ENCODE assay signal across 12 cellular contexts in the genomic region with DNA sequence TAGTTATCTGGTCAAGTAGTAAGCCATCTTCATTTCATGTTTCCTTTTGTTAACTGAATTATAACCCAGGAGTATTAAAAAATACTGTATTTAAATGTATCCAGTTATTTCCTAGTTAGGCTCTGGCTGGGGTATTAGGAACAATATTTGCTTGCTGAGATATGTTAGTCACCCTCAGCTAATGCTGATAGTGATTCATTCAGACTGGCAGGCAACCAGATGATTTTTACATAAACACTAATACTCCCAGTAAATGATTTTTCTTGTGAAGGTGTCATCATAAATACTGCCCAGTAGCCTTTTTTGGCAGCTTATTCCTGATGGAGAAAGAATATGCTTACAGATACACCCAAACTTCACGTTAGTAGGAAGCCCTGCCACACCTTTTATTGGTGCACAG. TPM values are rescaled to one million over a fixed set of nuclear protein-coding genes. Genes with fewer than 3 reads are reported as not detected.
DNase-seq lines count a peak whose midpoint lies in the region; FAIRE-seq and TF ChIP-seq lines count a peak whose summit lies in the region.
"Had no signal": no experiment of that assay in that cellular context is flagged by ENCODE, and none has a peak within 500 bp of the region (broad histone marks: within the 10 kb centered on the region; RNA-seq: fewer than 3 reads in every experiment).

No MANE protein-coding gene starts in this region.

- H3K27ac Mint-ChIP-seq in osteocyte (ENCODE audit: unreplicated experiment) (peak overlapping the region; percentile 88), endothelial cell (ENCODE audit: unreplicated experiment) (no peak overlapping the region)

- H3K4me3 ChIP-seq in AG10803 (ENCODE audit: low read length): no peak overlapping the region

- FAIRE-seq in RCC 7860 (lab: Jason Lieb, UNC): peak; percentile 87
- FAIRE-seq: frontal cortex had no signal

- no peaks in the 10 kb centered on the region for H3K9me3 Mint-ChIP-seq in osteocyte (ENCODE audit: unreplicated experiment)
- no peaks in the 10 kb centered on the region for H3K9me3 Mint-ChIP-seq in endothelial cell (ENCODE audit: unreplicated experiment)

- TF ChIP-seq CTCF in AG10803 (conservative IDR thresholded peaks at IDR 0.05; ENCODE audit: low read length) (no peak), osteocyte (IDR thresholded peaks at IDR 0.05) (no peak), endothelial cell (IDR thresholded peaks at IDR 0.05; ENCODE audit: unreplicated experiment) (no peak)

- peaks cover 52% of the 10 kb centered on the region for H3K4me1 Mint-ChIP-seq in osteocyte (ENCODE audit: unreplicated experiment)
- peaks cover 52% of the 10 kb centered on the region for H3K4me1 Mint-ChIP-seq in endothelial cell (ENCODE audit: unreplicated experiment)

- H3K36me3 Mint-ChIP-seq in osteocyte (ENCODE audit: unreplicated experiment) (peaks cover 28% of the 10 kb centered on the region), endothelial cell (ENCODE audit: low read depth, unreplicated experiment) (peaks cover 50% of the 10 kb centered on the region)

- TF ChIP-seq POLR2A in erythroblast (IDR thresholded peaks at IDR 0.05; ENCODE audit: low read length): no peak

- no peak overlapping the region for H3K4me3 Mint-ChIP-seq in osteocyte (ENCODE audit: unreplicated experiment)
- H3K4me3 Mint-ChIP-seq in endothelial cell (ENCODE audit: unreplicated experiment): no peak overlapping the region

- H3K27me3 Mint-ChIP-seq in osteocyte (ENCODE audit: unreplicated experiment) (no peaks in the 10 kb centered on the region), endothelial cell (ENCODE audit: unreplicated experiment) (peaks cover 3% of the 10 kb centered on the region)

- DNase-seq in AG10803 (ENCODE audit: low read depth): peak; percentile 87
- peak; percentile 59 for DNase-seq in RCC 7860 (ENCODE audit: low spot score)
- DNase-seq in erythroblast (lab: John Stamatoyannopoulos, UW): peak; percentile 16 to 66
- DNase-seq in osteocyte (ENCODE audit: extremely low spot score, unreplicated experiment): no peak
- DNase-seq in activated T-cell treated with anti-CD3 and anti-CD28 coated beads for 4 hours: no peak
- no peak for DNase-seq in endothelial cell (ENCODE audit: low spot score)
- DNase-seq in DMS 273 (lab: John Stamatoyannopoulos, UW; ENCODE audit: unreplicated experiment): no peak
- DNase-seq in activated CD4-positive, alpha-beta T cell treated with anti-CD3 and anti-CD28 coated beads for 48 hours: no peak
- DNase-seq: activated CD8-positive, alpha-beta memory T cell treated with anti-CD3 and anti-CD28 coated beads for 24 hours; DMS79 treated with DMSO at 0.1 percent for 48 hours; NCI-H774 had no signal

RNA-seq across cellular contexts. Expression of gene YWHAH, which starts 8.1 kb away (rescaled TPM):
- total RNA-seq in osteocyte (150 and 152 TPM in 2 replicates), endothelial cell (ENCODE audit: unreplicated experiment) (285 TPM)

Comparison
In these comparisons a context has a peak if more than half of its experiments do, and no peak if none do; other contexts are left out.
1. DNase-seq: peak in AG10803 (single experiment), RCC 7860 (single experiment) and erythroblast (2 of 2); none in osteocyte (single experiment), activated T-cell treated with anti-CD3 and anti-CD28 coated beads for 4 hours (single experiment), endothelial cell (single experiment), DMS 273 (single experiment) and activated CD4-positive, alpha-beta T cell treated with anti-CD3 and anti-CD28 coated beads for 48 hours (single experiment).